ENCODE assay signal across 8 cellular contexts in the genomic region with DNA sequence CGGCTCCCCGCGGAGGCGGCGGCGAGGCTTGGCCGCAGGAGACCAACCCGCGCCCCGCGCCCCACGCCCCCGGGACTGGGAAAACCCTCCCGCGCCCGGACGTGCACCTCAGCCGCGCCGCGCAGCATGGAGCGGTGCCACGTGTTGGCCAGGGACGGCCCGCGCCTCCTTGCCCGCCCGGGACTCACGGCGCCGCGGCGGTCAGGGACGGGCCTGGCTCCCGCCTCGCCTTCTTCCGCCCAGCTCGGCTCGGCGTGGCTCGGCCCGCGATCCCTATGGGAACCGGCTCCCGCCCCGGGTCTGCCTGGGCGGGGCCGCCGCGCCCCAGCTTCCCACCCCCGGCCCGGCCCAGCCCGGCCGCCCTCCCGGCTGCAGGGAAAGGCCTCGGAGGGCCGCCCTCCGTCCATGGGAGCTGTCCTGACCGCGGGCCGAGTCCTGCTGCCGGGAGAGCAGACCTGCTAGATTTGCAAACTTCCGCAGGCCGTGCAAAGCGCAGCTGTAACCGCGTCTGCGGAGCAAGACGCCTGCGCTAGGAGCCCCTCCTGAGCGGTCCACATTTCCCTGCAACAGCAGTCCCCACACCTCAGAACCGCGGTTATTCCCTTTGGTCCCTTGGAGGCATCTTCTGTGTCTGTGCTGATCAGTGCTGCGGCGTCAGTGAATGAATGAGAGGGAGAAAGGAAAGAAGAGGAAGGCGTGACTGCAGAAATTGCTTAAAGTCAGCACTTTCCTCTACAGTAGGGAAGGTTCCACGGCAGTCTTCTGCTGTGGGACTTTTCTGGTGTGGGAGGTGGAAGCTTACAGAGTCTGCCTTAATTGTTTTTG. TPM values are rescaled to one million over a fixed set of nuclear protein-coding genes. Genes with fewer than 3 reads are reported as not detected.
DNase-seq lines count a peak whose midpoint lies in the region; ATAC-seq and TF ChIP-seq lines count a peak whose summit lies in the region.

A gene (minus strand): TSS at position 246 of the 825 bp plus-strand sequence. CDS start 1,013 bp downstream, outside the sequence.

- TF ChIP-seq EP300 in suprapubic skin (IDR thresholded peaks at IDR 0.05), result no peak

- DNase-seq in RWPE1 (ENCODE audit: low spot score), result peak; percentile 66
- DNase-seq in activated naive CD4-positive, alpha-beta T cell treated with anti-CD3 and anti-CD28 coated beads, Interleukin-2, amount 10 ng/mL, durations not matched to agents 7 days and 5 days, result peak; percentile 59
- DNase-seq in germinal center (ENCODE audit: low spot score), result peak; percentile 45
- DNase-seq in suprapubic skin (ENCODE audit: low spot score in 2 of 2), result peak; percentile 73 to 83

- H3K4me3 Mint-ChIP-seq in activated naive CD4-positive, alpha-beta T cell treated with anti-CD3 and anti-CD28 coated beads, Interleukin-2, amount 10 ng/mL, durations not matched to agents 7 days and 5 days, result peak within 1 kb of the TSS; percentile 77

- peak within 1 kb of the TSS; percentile 99 for H3K4me2 ChIP-seq in BLaER1

- H4K20me1 ChIP-seq in BLaER1, result no peaks in the 10 kb centered on the region

- peaks cover 23% of the 10 kb centered on the region for H3K27me3 Mint-ChIP-seq in activated naive CD4-positive, alpha-beta T cell treated with anti-CD3 and anti-CD28 coated beads, Interleukin-2, amount 10 ng/mL, durations not matched to agents 7 days and 5 days

- POLR2A ChIA-PET in RWPE1 (lab: Yijun Ruan, JAX; ENCODE audit: low non-redundant PET), result no interaction called here

- H3K9ac ChIP-seq in BLaER1, result peak within 1 kb of the TSS; percentile 82

- CTCF ChIA-PET in RWPE1 (lab: Yijun Ruan, JAX), result interaction anchor here (0.6 to 1.4 kb wide), 3 partner anchors 54 to 728 kb away, joined by 3 to 4 read pairs (median 3); no protein-coding TSS in a partner anchor
- CTCF ChIA-PET in activated naive CD4-positive, alpha-beta T cell treated with anti-CD3 and anti-CD28 coated beads, Interleukin-2, amount 10 ng/mL, durations not matched to agents 7 days and 5 days (lab: Charles Lee), result interaction anchor here (0.7 to 1.6 kb wide), 3 partner anchors 52 to 136 kb away, joined by 3 to 6 read pairs (median 3); no protein-coding TSS in a partner anchor

- TF ChIP-seq POLR2A in suprapubic skin (IDR thresholded peaks at IDR 0.05), result no peak

- WGBS in suprapubic skin, result 0% methylated on average over 29 of the region's 77 CpGs

- H3K36me3 Mint-ChIP-seq in activated naive CD4-positive, alpha-beta T cell treated with anti-CD3 and anti-CD28 coated beads, Interleukin-2, amount 10 ng/mL, durations not matched to agents 7 days and 5 days, result no peaks in the 10 kb centered on the region

- ATAC-seq in GM19043 (IDR thresholded peaks at IDR 0.05; ENCODE audit: low read depth, unreplicated experiment) (peak; percentile 40), HG03432 (IDR thresholded peaks at IDR 0.05; ENCODE audit: unreplicated experiment) (peak; percentile 69)

- H3K4me3 ChIP-seq in BLaER1, result peak within 1 kb of the TSS; percentile 76
- peak within 1 kb of the TSS; percentile 50 for H3K4me3 ChIP-seq in neuron (ENCODE audit: low read length)
- H3K4me3 ChIP-seq in suprapubic skin, result peak within 1 kb of the TSS; percentile 81

- no peaks in the 10 kb centered on the region for H3K36me3 ChIP-seq in BLaER1
- no peaks in the 10 kb centered on the region for H3K36me3 ChIP-seq in neuron (ENCODE audit: insufficient read depth, low read length)
- H3K36me3 ChIP-seq in suprapubic skin, result no peaks in the 10 kb centered on the region

- H2AFZ ChIP-seq in neuron (ENCODE audit: low read depth, low read length), result peak within 1 kb of the TSS; percentile 80

- H3K9me3 Mint-ChIP-seq in activated naive CD4-positive, alpha-beta T cell treated with anti-CD3 and anti-CD28 coated beads, Interleukin-2, amount 10 ng/mL, durations not matched to agents 7 days and 5 days, result no peaks in the 10 kb centered on the region

- H3K4me1 ChIP-seq in BLaER1 (peaks cover 25% of the 10 kb centered on the region), neuron (ENCODE audit: insufficient read depth, low read length) (peaks cover 10% of the 10 kb centered on the region), suprapubic skin (peaks cover 24% of the 10 kb centered on the region)

- H3K27ac Mint-ChIP-seq in activated naive CD4-positive, alpha-beta T cell treated with anti-CD3 and anti-CD28 coated beads, Interleukin-2, amount 10 ng/mL, durations not matched to agents 7 days and 5 days, result peak within 1 kb of the TSS; percentile 47

- H3K9me3 ChIP-seq in BLaER1, result no peaks in the 10 kb centered on the region
- H3K9me3 ChIP-seq in neuron (ENCODE audit: low read length), result no peaks in the 10 kb centered on the region
- no peaks in the 10 kb centered on the region for H3K9me3 ChIP-seq in suprapubic skin

- no peak for TF ChIP-seq CTCF in RWPE1 (conservative IDR thresholded peaks at IDR 0.05; ENCODE audit: low read depth)
- no peak for TF ChIP-seq CTCF in suprapubic skin (IDR thresholded peaks at IDR 0.05)

- peak within 1 kb of the TSS; percentile 74 for H3K27ac ChIP-seq in BLaER1
- peak within 1 kb of the TSS; percentile 94 for H3K27ac ChIP-seq in RWPE1
- H3K27ac ChIP-seq in suprapubic skin, result peak within 1 kb of the TSS; percentile 72

- H3K27me3 ChIP-seq in BLaER1 (peaks cover 25% of the 10 kb centered on the region; the same call in 1 of the 2 replicates), neuron (ENCODE audit: insufficient read depth, low read length) (no peaks in the 10 kb centered on the region), suprapubic skin (no peaks in the 10 kb centered on the region)

- H3K4me1 Mint-ChIP-seq in activated naive CD4-positive, alpha-beta T cell treated with anti-CD3 and anti-CD28 coated beads, Interleukin-2, amount 10 ng/mL, durations not matched to agents 7 days and 5 days, result peaks cover 13% of the 10 kb centered on the region

RNA-seq across cellular contexts. Expression of the gene that starts here (rescaled TPM):
- 10 to 100 TPM in 1 of 4 donors, 1 to 10 TPM in 3; 2.4 to 11.9 (median 5.2) TPM for total RNA-seq in suprapubic skin

Comparison
In these comparisons a context has a peak if more than half of its experiments do, and no peak if none do; other contexts are left out.
1. Peak in every context shown above with its lines: DNase-seq, ATAC-seq, H3K4me3 ChIP-seq and H3K27ac ChIP-seq.